In the genomic region with DNA sequence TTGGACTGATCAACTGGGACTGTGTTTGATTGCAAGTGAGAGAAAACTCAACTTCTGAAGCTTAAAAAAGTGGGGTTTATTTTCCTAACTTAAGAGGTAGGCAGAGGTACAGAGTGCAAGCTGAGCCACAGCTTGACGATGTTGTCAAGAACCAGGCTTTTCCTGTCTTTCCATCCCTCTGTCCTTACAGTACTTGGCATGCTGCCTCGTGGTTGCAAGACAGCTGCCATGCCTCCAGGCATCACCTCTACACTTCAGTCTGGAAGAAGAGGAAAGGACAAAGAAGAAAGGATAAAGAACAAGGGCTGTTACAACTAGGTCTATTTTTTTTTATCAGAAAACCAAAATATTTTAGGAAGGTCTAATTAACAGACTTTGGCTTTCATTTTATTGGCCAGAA, we compare ENCODE assay signal across 19 cellular contexts. TPM values are rescaled to one million over a fixed set of nuclear protein-coding genes. Genes with fewer than 3 reads are reported as not detected.
DNase-seq lines count a peak whose midpoint lies in the region; ATAC-seq, FAIRE-seq and TF ChIP-seq lines count a peak whose summit lies in the region.
"Had no signal": no experiment of that assay in that cellular context is flagged by ENCODE, and none has a peak within 500 bp of the region (broad histone marks: within the 10 kb centered on the region; RNA-seq: fewer than 3 reads in every experiment).

No MANE protein-coding gene starts in this region.

- POLR2A ChIA-PET in PC-3 (lab: Charles Lee; ENCODE audit: unreplicated experiment) = interaction anchor here (0.6 kb wide), 1 partner anchor 788 kb away, joined by 45 read pairs; no protein-coding TSS in a partner anchor

- FAIRE-seq in bronchial epithelial cell (lab: Jason Lieb, UNC) (no peak), H54 (lab: Jason Lieb, UNC) (no peak)
- FAIRE-seq: H1, RCC 7860 had no signal

- H3K9me2 ChIP-seq in PC-3 (replicated peaks; ENCODE audit: low read length) = no peaks in the 10 kb centered on the region

- intact Hi-C loops in PC-3 (cut with micrococcal nuclease) = loop anchor here (5.0 kb wide), 1 partner anchor 50 kb away; no protein-coding TSS in a partner anchor

- TF ChIP-seq POLR2A in H54 (IDR thresholded peaks at IDR 0.05; ENCODE audit: low read depth, low read length) = no peak

- peaks cover 18% of the 10 kb centered on the region for H3K4me1 ChIP-seq in PC-3 (ENCODE audit: insufficient read depth, low read length)

- H4K20me1 ChIP-seq in PC-3 (ENCODE audit: low read length) = no peaks in the 10 kb centered on the region
- H4K20me1 ChIP-seq: BLaER1 treated with 17β-estradiol and CSF1 and Interleukin-3, amounts not matched to agents 10 nM and 100 nM had no signal

- H2AFZ ChIP-seq in PC-3 (ENCODE audit: low read length) = no peak overlapping the region

- no peak overlapping the region for H3K4me2 ChIP-seq in PC-3 (ENCODE audit: low read length)
- H3K4me2 ChIP-seq: BLaER1 treated with 17β-estradiol and CSF1 and Interleukin-3, amounts not matched to agents 10 nM and 100 nM had no signal

- TF ChIP-seq CTCF in PC-3 (conservative IDR thresholded peaks at IDR 0.05; ENCODE audit: low read depth, low read length) (no peak), bronchial epithelial cell (IDR thresholded peaks at IDR 0.05; ENCODE audit: insufficient read depth, low read length, severe bottlenecking) (no peak)

- H3K79me2 ChIP-seq in PC-3 (ENCODE audit: low read length) = no peaks in the 10 kb centered on the region

- H3K27me3 ChIP-seq in PC-3 (ENCODE audit: low read length) = no peaks in the 10 kb centered on the region
- H3K27me3 ChIP-seq in bronchial epithelial cell (ENCODE audit: control insufficient read depth, insufficient read depth, low read length) = no peaks in the 10 kb centered on the region
- H3K27me3 ChIP-seq: BLaER1 treated with 17β-estradiol and CSF1 and Interleukin-3, amounts not matched to agents 10 nM and 100 nM; SJSA1 had no signal

- ATAC-seq in PC-3 = no peak

- H3K4me3 ChIP-seq in PC-3 (ENCODE audit: low read length) (no peak overlapping the region), bronchial epithelial cell (ENCODE audit: low read depth, low read length) (no peak overlapping the region)
- H3K4me3 ChIP-seq: BLaER1 treated with 17β-estradiol and CSF1 and Interleukin-3, amounts not matched to agents 10 nM and 100 nM; SJSA1 had no signal

- no peak overlapping the region for H3K27ac ChIP-seq in PC-3 (ENCODE audit: low read length)
- H3K27ac ChIP-seq: BLaER1 treated with 17β-estradiol and CSF1 and Interleukin-3, amounts not matched to agents 10 nM and 100 nM; SJSA1 had no signal

- no peaks in the 10 kb centered on the region for H3F3A ChIP-seq in PC-3 (ENCODE audit: low read length, unreplicated experiment)

- no peaks in the 10 kb centered on the region for H3K9me3 ChIP-seq in PC-3 (ENCODE audit: low read length)
- H3K9me3 ChIP-seq: SJSA1 had no signal

- CTCF ChIA-PET in PC-3 (lab: Charles Lee) = no interaction called here

- peak; percentile 40 for DNase-seq in EH (ENCODE audit: low read depth)
- DNase-seq in PC-3 = peak; percentile 58
- peak; percentile 48 for DNase-seq in bronchial epithelial cell (ENCODE audit: low read depth)
- peak; percentile 49 for DNase-seq in foreskin melanocyte
- no peak for DNase-seq in H54 (ENCODE audit: insufficient read length, low spot score)
- DNase-seq in ecto neural progenitor cell (ENCODE audit: low spot score) = no peak
- no peak for DNase-seq in stimulated activated CD8-positive, alpha-beta memory T cell treated with anti-CD3 and anti-CD28 coated beads, Interleukin-4, amount 100 ng/mL, for 48 hours
- DNase-seq: 8988T; CD4-positive, alpha-beta memory T cell; NCI-H1105; NCI-H2029 treated with DMSO at 0.1 percent for 48 hours; NCI-H2171; NCI-H345; NCI-H524; NCI-H82 had no signal

- no peak overlapping the region for H3K9ac ChIP-seq in PC-3 (ENCODE audit: low read length)
- H3K9ac ChIP-seq: BLaER1 treated with 17β-estradiol and CSF1 and Interleukin-3, amounts not matched to agents 10 nM and 100 nM had no signal

- no TSS peak for BruUV-seq in PC-3 (replicated peaks; lab: Mats Ljungman, UMichigan)

- H3K36me3 ChIP-seq in PC-3 (ENCODE audit: low read depth, low read length) (no peaks in the 10 kb centered on the region), bronchial epithelial cell (ENCODE audit: control insufficient read depth, insufficient read depth, low read length) (no peaks in the 10 kb centered on the region)
- H3K36me3 ChIP-seq: BLaER1 treated with 17β-estradiol and CSF1 and Interleukin-3, amounts not matched to agents 10 nM and 100 nM; SJSA1 had no signal

RNA-seq across cellular contexts. Expression of gene GALNT15, which starts 51.8 kb away (rescaled TPM):
- total RNA-seq in PC-3 (2014; rRNA removed) (not detected in 2 replicates), bronchial epithelial cell (0.53 TPM in 1 of 2 replicates, not detected in the other)
- total RNA-seq: CD4-positive, alpha-beta memory T cell; H1 had no signal

Comparison
In these comparisons a context has a peak if more than half of its experiments do, and no peak if none do; other contexts are left out.
1. DNase-seq: peak in EH (single experiment), PC-3 (single experiment), bronchial epithelial cell (single experiment) and foreskin melanocyte (single experiment); none in H54 (single experiment), ecto neural progenitor cell (single experiment) and stimulated activated CD8-positive, alpha-beta memory T cell treated with anti-CD3 and anti-CD28 coated beads, Interleukin-4, amount 100 ng/mL, for 48 hours (single experiment).